ENCODE assay signal across 20 cellular contexts in the genomic region with DNA sequence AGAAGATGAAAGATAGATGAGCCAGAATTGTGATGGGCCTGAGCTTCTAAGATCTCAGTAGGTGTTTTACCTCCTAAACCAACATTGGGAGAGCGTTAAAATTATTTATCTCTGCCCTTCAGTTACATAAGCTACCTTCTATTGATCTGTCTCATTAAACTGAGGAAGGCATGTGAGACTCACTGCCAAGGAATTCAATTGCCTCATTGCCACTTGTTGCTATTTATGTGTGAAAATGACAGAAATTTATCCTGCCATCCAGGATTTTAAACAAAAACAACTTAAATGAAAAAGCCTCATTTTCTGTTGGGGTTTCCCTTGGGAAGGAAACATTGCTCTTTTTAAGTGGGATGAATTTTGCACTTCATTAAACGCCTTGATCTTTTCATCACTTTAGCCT.
"Had no signal": no experiment of that assay in that cellular context is flagged by ENCODE, and none has a peak within 500 bp of the region (broad histone marks: within the 10 kb centered on the region; RNA-seq: fewer than 3 reads in every experiment).

No MANE protein-coding gene starts in this region.

- ATAC-seq: activated CD8-positive, alpha-beta T cell treated with anti-CD3 and anti-CD28 coated beads for 36 hours; naive thymus-derived CD8-positive, alpha-beta T cell; psoas muscle; right lobe of liver; stimulated activated effector memory CD8-positive, alpha-beta T cell treated with anti-CD3 and anti-CD28 coated beads, Interleukin-12 subunit alpha, Interleukin-12 subunit beta, amount 100 ng/mL, for 72 hours had no signal

- H3K4me1 ChIP-seq: colonic mucosa, psoas muscle, right lobe of liver, testis had no signal

- H3K27ac ChIP-seq: brain microvascular endothelial cell, colonic mucosa, ovary, psoas muscle, right lobe of liver, testis had no signal

- H3K4me3 ChIP-seq: colonic mucosa, ovary, psoas muscle, right lobe of liver, testis had no signal

- H3K27me3 ChIP-seq: brain microvascular endothelial cell, colonic mucosa, ovary, right lobe of liver, testis had no signal

- H3K4me1 Mint-ChIP-seq: activated CD4-positive, alpha-beta T cell treated with anti-CD3 and anti-CD28 coated beads, Interleukin-2, amount 10 ng/mL, durations not matched to agents 24 days and 14 days; activated naive CD8-positive, alpha-beta T cell treated with anti-CD3 and anti-CD28 coated beads, Interleukin-2, amount 10 ng/mL, durations not matched to agents 7 days and 5 days; central memory CD8-positive, alpha-beta T cell; endodermal cell; naive thymus-derived CD8-positive, alpha-beta T cell; stimulated activated effector memory CD8-positive, alpha-beta T cell treated with anti-CD3 and anti-CD28 coated beads, Interleukin-12 subunit alpha, Interleukin-12 subunit beta, amount 100 ng/mL, for 72 hours had no signal

- H3K9me3 Mint-ChIP-seq: central memory CD8-positive, alpha-beta T cell had no signal

- H3K36me3 ChIP-seq: brain microvascular endothelial cell, colonic mucosa, ovary, right lobe of liver had no signal

- H3K27me3 Mint-ChIP-seq: activated CD4-positive, alpha-beta T cell treated with anti-CD3 and anti-CD28 coated beads, Interleukin-2, amount 10 ng/mL, durations not matched to agents 24 days and 14 days; activated CD8-positive, alpha-beta T cell treated with anti-CD3 and anti-CD28 coated beads for 36 hours; central memory CD8-positive, alpha-beta T cell; naive thymus-derived CD8-positive, alpha-beta T cell had no signal

- H3K36me3 Mint-ChIP-seq: stimulated activated effector memory CD8-positive, alpha-beta T cell treated with anti-CD3 and anti-CD28 coated beads, Interleukin-12 subunit alpha, Interleukin-12 subunit beta, amount 100 ng/mL, for 72 hours had no signal

- H3K9me3 ChIP-seq: colonic mucosa, ovary, right lobe of liver, testis had no signal

- DNase-seq: activated CD4-positive, alpha-beta T cell treated with anti-CD3 and anti-CD28 coated beads, Interleukin-2, amount 10 ng/mL, durations not matched to agents 24 days and 14 days; activated CD4-positive, CD25-positive, alpha-beta regulatory T cell; activated CD8-positive, alpha-beta T cell treated with anti-CD3 and anti-CD28 coated beads for 36 hours; activated naive CD4-positive, alpha-beta T cell treated with Interleukin-2 at 50 U/mL for 16 hours; activated naive CD8-positive, alpha-beta T cell treated with anti-CD3 and anti-CD28 coated beads, Interleukin-2, amount 10 ng/mL, durations not matched to agents 7 days and 5 days; activated T-cell treated with anti-CD3 and anti-CD28 coated beads, Interleukin-2, amount 50 U/mL, for 1 hour; brain microvascular endothelial cell; colonic mucosa; endodermal cell; naive thymus-derived CD8-positive, alpha-beta T cell; ovary; psoas muscle; right lobe of liver; stimulated activated CD4-positive, alpha-beta T cell treated with anti-CD3 and anti-CD28 coated beads, Interleukin-4, amount 100 ng/mL, for 24 hours; T-helper 9 cell; testis had no signal

- H3K27ac Mint-ChIP-seq: activated CD4-positive, alpha-beta T cell treated with anti-CD3 and anti-CD28 coated beads, Interleukin-2, amount 10 ng/mL, durations not matched to agents 24 days and 14 days; activated CD8-positive, alpha-beta T cell treated with anti-CD3 and anti-CD28 coated beads for 36 hours; activated naive CD8-positive, alpha-beta T cell treated with anti-CD3 and anti-CD28 coated beads, Interleukin-2, amount 10 ng/mL, durations not matched to agents 7 days and 5 days; activated T-helper 2 cell treated with anti-CD3 and anti-CD28 coated beads, Interferon-gamma antibody, Interleukin-2, Interleukin-4, amounts not matched to agents 10 μg/mL and 5 μg/mL and 100 μg/mL, durations not matched to agents 14 hours and 24 hours and 36 hours; endodermal cell; naive thymus-derived CD8-positive, alpha-beta T cell; stimulated activated effector memory CD8-positive, alpha-beta T cell treated with anti-CD3 and anti-CD28 coated beads, Interleukin-12 subunit alpha, Interleukin-12 subunit beta, amount 100 ng/mL, for 72 hours; type B pancreatic cell had no signal

- H3K4me3 Mint-ChIP-seq: activated CD4-positive, alpha-beta T cell treated with anti-CD3 and anti-CD28 coated beads, Interleukin-2, amount 10 ng/mL, durations not matched to agents 24 days and 14 days; activated CD8-positive, alpha-beta T cell treated with anti-CD3 and anti-CD28 coated beads for 36 hours; activated naive CD8-positive, alpha-beta T cell treated with anti-CD3 and anti-CD28 coated beads, Interleukin-2, amount 10 ng/mL, durations not matched to agents 7 days and 5 days; central memory CD8-positive, alpha-beta T cell; endodermal cell; naive thymus-derived CD8-positive, alpha-beta T cell; stimulated activated effector memory CD8-positive, alpha-beta T cell treated with anti-CD3 and anti-CD28 coated beads, Interleukin-12 subunit alpha, Interleukin-12 subunit beta, amount 100 ng/mL, for 72 hours; type B pancreatic cell had no signal
